15 cellular contexts compared by ENCODE assay signal in genomic region chr12:6235906-6236640, GRCh38. TPM values are rescaled to one million over a fixed set of nuclear protein-coding genes. Genes with fewer than 3 reads are reported as not detected.
A peak's percentile ranks its signal among the peaks of the same experiment; 100 is the strongest.
DNase-seq lines count a peak whose midpoint lies in the region; ATAC-seq and TF ChIP-seq lines count a peak whose summit lies in the region.
"Had no signal": no experiment of that assay in that cellular context is flagged by ENCODE, and none has a peak within 500 bp of the region (broad histone marks: within the 10 kb centered on the region; RNA-seq: fewer than 3 reads in every experiment).

No MANE protein-coding gene starts in this region.

- intact Hi-C loops in PC-3 (cut with micrococcal nuclease) = no loop called here
- intact Hi-C loops in colonic mucosa (cut with DNase I) = no loop called here
- intact Hi-C loops in activated CD4-positive, alpha-beta memory T cell treated with anti-CD3 and anti-CD28 coated beads for 36 hours (cut with micrococcal nuclease) = no loop called here

- H3K79me2 ChIP-seq in PC-3 (ENCODE audit: low read length) = peaks cover 18% of the 10 kb centered on the region

- H3K27ac Mint-ChIP-seq in nephron progenitor cell = peak overlapping the region; percentile 71
- H3K27ac Mint-ChIP-seq in activated CD4-positive, alpha-beta memory T cell treated with anti-CD3 and anti-CD28 coated beads for 36 hours = no peak overlapping the region

- H3K9me3 Mint-ChIP-seq in nephron progenitor cell = no peaks in the 10 kb centered on the region
- no peaks in the 10 kb centered on the region for H3K9me3 Mint-ChIP-seq in activated CD4-positive, alpha-beta memory T cell treated with anti-CD3 and anti-CD28 coated beads for 36 hours
- H3K9me3 Mint-ChIP-seq: activated naive CD4-positive, alpha-beta T cell treated with anti-CD3 and anti-CD28 coated beads, Interleukin-2, amount 10 ng/mL, durations not matched to agents 7 days and 5 days; immature natural killer cell had no signal

- H3K27ac ChIP-seq in PC-3 (ENCODE audit: low read length) = peak overlapping the region; percentile 55
- no peak overlapping the region for H3K27ac ChIP-seq in colonic mucosa
- peak overlapping the region; percentile 99 for H3K27ac ChIP-seq in temporal lobe (ENCODE audit: low read depth, low read length)
- H3K27ac ChIP-seq: SK-N-MC had no signal

- H3K4me1 ChIP-seq in PC-3 (ENCODE audit: insufficient read depth, low read length) (peaks cover 30% of the 10 kb centered on the region), colonic mucosa (peaks cover 38% of the 10 kb centered on the region)

- POLR2A ChIA-PET in PC-3 (lab: Charles Lee; ENCODE audit: unreplicated experiment) = interaction anchor here (0.6 kb wide), 1 partner anchor 37 kb away, joined by 13 read pairs; no protein-coding TSS in a partner anchor
- POLR2A ChIA-PET in activated CD4-positive, alpha-beta memory T cell treated with anti-CD3 and anti-CD28 coated beads for 36 hours (lab: Charles Lee) = no interaction called here

- H3K9me3 ChIP-seq in PC-3 (ENCODE audit: low read length) (no peaks in the 10 kb centered on the region), colonic mucosa (no peaks in the 10 kb centered on the region)
- H3K9me3 ChIP-seq: suprapubic skin had no signal

- no peak for DNase-seq in PC-3
- DNase-seq in colonic mucosa = peak; percentile 29
- no peak for DNase-seq in nephron progenitor cell
- no peak for DNase-seq in activated CD4-positive, alpha-beta memory T cell treated with anti-CD3 and anti-CD28 coated beads for 36 hours
- DNase-seq in NCI-H2171 treated with DMSO at 0.1 percent for 48 hours (lab: John Stamatoyannopoulos, UW) = no peak
- no peak for DNase-seq in D341Med (ENCODE audit: low spot score)
- DNase-seq: activated CD4-positive, alpha-beta T cell treated with anti-CD3 and anti-CD28 coated beads for 48 hours; activated naive CD4-positive, alpha-beta T cell treated with anti-CD3 and anti-CD28 coated beads, Interleukin-2, amount 10 ng/mL, durations not matched to agents 7 days and 5 days; immature natural killer cell; mesenchymal stem cell; stimulated activated CD4-positive, alpha-beta T cell treated with anti-CD3 and anti-CD28 coated beads, Interleukin-4, amount 100 ng/mL, for 1 hour had no signal

- H3K36me3 Mint-ChIP-seq in nephron progenitor cell (ENCODE audit: low read depth) = no peaks in the 10 kb centered on the region
- H3K36me3 Mint-ChIP-seq in activated CD4-positive, alpha-beta memory T cell treated with anti-CD3 and anti-CD28 coated beads for 36 hours = no peaks in the 10 kb centered on the region
- H3K36me3 Mint-ChIP-seq: activated naive CD4-positive, alpha-beta T cell treated with anti-CD3 and anti-CD28 coated beads, Interleukin-2, amount 10 ng/mL, durations not matched to agents 7 days and 5 days; immature natural killer cell had no signal

- H3K27me3 Mint-ChIP-seq in nephron progenitor cell (ENCODE audit: low read depth, poor library complexity) = peaks cover 9% of the 10 kb centered on the region
- peaks cover 12% of the 10 kb centered on the region for H3K27me3 Mint-ChIP-seq in activated CD4-positive, alpha-beta memory T cell treated with anti-CD3 and anti-CD28 coated beads for 36 hours

- H3K4me2 ChIP-seq in PC-3 (ENCODE audit: low read length) = no peak overlapping the region

- H3K27me3 ChIP-seq in PC-3 (ENCODE audit: low read length) (no peaks in the 10 kb centered on the region), colonic mucosa (no peaks in the 10 kb centered on the region)
- H3K27me3 ChIP-seq: suprapubic skin had no signal

- no peaks in the 10 kb centered on the region for H3F3A ChIP-seq in PC-3 (ENCODE audit: low read length, unreplicated experiment)

- TF ChIP-seq CTCF in PC-3 (conservative IDR thresholded peaks at IDR 0.05; ENCODE audit: low read depth, low read length) (no peak), colonic mucosa (IDR thresholded peaks at IDR 0.05) (no peak), nephron progenitor cell (IDR thresholded peaks at IDR 0.05) (no peak)

- no peak overlapping the region for H2AFZ ChIP-seq in PC-3 (ENCODE audit: low read length)

- H3K4me3 Mint-ChIP-seq in nephron progenitor cell = no peak overlapping the region
- no peak overlapping the region for H3K4me3 Mint-ChIP-seq in activated CD4-positive, alpha-beta memory T cell treated with anti-CD3 and anti-CD28 coated beads for 36 hours
- H3K4me3 Mint-ChIP-seq: activated naive CD4-positive, alpha-beta T cell treated with anti-CD3 and anti-CD28 coated beads, Interleukin-2, amount 10 ng/mL, durations not matched to agents 7 days and 5 days; immature natural killer cell had no signal

- CTCF ChIA-PET in PC-3 (lab: Charles Lee) = no interaction called here
- CTCF ChIA-PET in activated CD4-positive, alpha-beta memory T cell treated with anti-CD3 and anti-CD28 coated beads for 36 hours (lab: Charles Lee) = no interaction called here

- peaks cover 39% of the 10 kb centered on the region for H3K36me3 ChIP-seq in PC-3 (ENCODE audit: low read depth, low read length)
- peaks cover 5% of the 10 kb centered on the region for H3K36me3 ChIP-seq in colonic mucosa

- no peaks in the 10 kb centered on the region for H3K9me2 ChIP-seq in PC-3 (replicated peaks; ENCODE audit: low read length)

- no TSS peak for BruUV-seq in PC-3 (replicated peaks; lab: Mats Ljungman, UMichigan)

- H3K9ac ChIP-seq in PC-3 (ENCODE audit: low read length) = 0 out of 2 replicates have a peak overlapping the region, but pooled peaks have one; percentile 25
- H3K9ac ChIP-seq in colonic mucosa (ENCODE audit: low read depth in 2 of 2, low read length in 2 of 2) = peak overlapping the region in 1 of 2 donors; percentile 93

- no peak overlapping the region for H3K4me3 ChIP-seq in PC-3 (ENCODE audit: low read length)
- no peak overlapping the region for H3K4me3 ChIP-seq in colonic mucosa
- H3K4me3 ChIP-seq: SK-N-MC, suprapubic skin had no signal

- no peak for ATAC-seq in PC-3
- ATAC-seq in GM18870 (IDR thresholded peaks at IDR 0.05; ENCODE audit: unreplicated experiment) = no peak

- H4K20me1 ChIP-seq in PC-3 (ENCODE audit: low read length) = no peaks in the 10 kb centered on the region

- H3K4me1 Mint-ChIP-seq in nephron progenitor cell = peaks cover 56% of the 10 kb centered on the region
- peaks cover under 1% of the 10 kb centered on the region for H3K4me1 Mint-ChIP-seq in activated CD4-positive, alpha-beta memory T cell treated with anti-CD3 and anti-CD28 coated beads for 36 hours (ENCODE audit: low read depth)

RNA-seq across cellular contexts. Expression of gene CD9, which starts 35.9 kb away (rescaled TPM):
- total RNA-seq in PC-3 (2014; rRNA removed) (153 and 174 TPM in 2 replicates), colonic mucosa (100 to 1,000 TPM; 589 to 665 TPM), temporal lobe (22.1 TPM)
- 1 to 10 TPM; 1.5 to 2.3 TPM for total RNA-seq in activated CD4-positive, alpha-beta memory T cell treated with anti-CD3 and anti-CD28 coated beads for 36 hours
